ENCODE assay signal across 8 cellular contexts in genomic region chr10:87504307-87504666, GRCh38. TPM values are rescaled to one million over a fixed set of nuclear protein-coding genes. Genes with fewer than 3 reads are reported as not detected.
DNase-seq lines count a peak whose midpoint lies in the region; ATAC-seq and TF ChIP-seq lines count a peak whose summit lies in the region.

No MANE protein-coding gene starts in this region.

- peaks cover 0 to 8% of the 10 kb centered on the region in 2 donors for H3K27me3 Mint-ChIP-seq in natural killer cell treated with Interleukin-12 subunit alpha and Interleukin-12 subunit beta and Interleukin-15 and Interleukin-18, amount 100 ng/mL, for 72 hours

- peak overlapping the region; percentile 66 to 83 (median 76) for H3K9ac ChIP-seq in BLaER1 treated with 17β-estradiol and CSF1 and Interleukin-3, amounts not matched to agents 10 nM and 100 nM
- peak overlapping the region; percentile 76 for H3K9ac ChIP-seq in Loucy (ENCODE audit: low read depth, low read length, poor library complexity, severe bottlenecking)
- peak overlapping the region; percentile 67 to 84 for H3K9ac ChIP-seq in duodenal mucosa (ENCODE audit: low read depth in 1 of 2, low read length in 2 of 2)

- no peaks in the 10 kb centered on the region for H3K9me3 ChIP-seq in BLaER1 treated with 17β-estradiol and CSF1 and Interleukin-3, amounts not matched to agents 10 nM and 100 nM (replicated peaks in 1 of 11)
- H3K9me3 ChIP-seq in Loucy (ENCODE audit: insufficient read depth, low read depth, low read length) (no peaks in the 10 kb centered on the region), duodenal mucosa (ENCODE audit: control insufficient read depth in 1 of 2, low read length in 2 of 2) (no peaks in the 10 kb centered on the region)

- TF ChIP-seq CTCF in Loucy (conservative IDR thresholded peaks at IDR 0.05; ENCODE audit: low read length): no peak

- H3K36me3 ChIP-seq in BLaER1 treated with 17β-estradiol and CSF1 and Interleukin-3, amounts not matched to agents 10 nM and 100 nM: peaks cover 5 to 16% (median 7%) of the 10 kb centered on the region in 11 experiments; a peak in 18 of 22 replicates
- no peaks in the 10 kb centered on the region for H3K36me3 ChIP-seq in Loucy (ENCODE audit: insufficient read depth, low read length)
- H3K36me3 ChIP-seq in duodenal mucosa (ENCODE audit: control insufficient read depth in 1 of 2, insufficient read depth in 2 of 2, low read length in 2 of 2): peaks cover 0 to 4% of the 10 kb centered on the region in 2 donors

- H3K4me3 Mint-ChIP-seq in natural killer cell treated with Interleukin-12 subunit alpha and Interleukin-12 subunit beta and Interleukin-15 and Interleukin-18, amount 100 ng/mL, for 72 hours: peak overlapping the region; percentile 94

- peak overlapping the region; percentile 12 to 79 (median 61); a peak in 19 of 22 replicates for H3K27ac ChIP-seq in BLaER1 treated with 17β-estradiol and CSF1 and Interleukin-3, amounts not matched to agents 10 nM and 100 nM
- peak overlapping the region; percentile 48 for H3K27ac ChIP-seq in duodenal mucosa (ENCODE audit: low read depth, low read length)

- peaks cover 10 to 18% of the 10 kb centered on the region in 2 donors for H3K4me1 Mint-ChIP-seq in natural killer cell treated with Interleukin-12 subunit alpha and Interleukin-12 subunit beta and Interleukin-15 and Interleukin-18, amount 100 ng/mL, for 72 hours (ENCODE audit: low read depth in 2 of 2)

- peak overlapping the region; percentile 99 for H2AFZ ChIP-seq in Loucy (ENCODE audit: low read length)

- H3K27ac Mint-ChIP-seq in natural killer cell treated with Interleukin-12 subunit alpha and Interleukin-12 subunit beta and Interleukin-15 and Interleukin-18, amount 100 ng/mL, for 72 hours: peak overlapping the region; percentile 79 to 94

- ATAC-seq in natural killer cell treated with Interleukin-12 subunit alpha and Interleukin-12 subunit beta and Interleukin-15 and Interleukin-18, amount 100 ng/mL, for 72 hours: no peak
- ATAC-seq in HG03565 (IDR thresholded peaks at IDR 0.05; ENCODE audit: unreplicated experiment): no peak
- ATAC-seq in HG02852 (IDR thresholded peaks at IDR 0.05; ENCODE audit: unreplicated experiment): no peak
- no peak for ATAC-seq in GM18873 (IDR thresholded peaks at IDR 0.05; ENCODE audit: low FRiP score, unreplicated experiment)

- DNase-seq in natural killer cell treated with Interleukin-12 subunit alpha and Interleukin-12 subunit beta and Interleukin-15 and Interleukin-18, amount 100 ng/mL, for 72 hours (ENCODE audit: low spot score): no peak
- DNase-seq in NCI-H1417 (lab: John Stamatoyannopoulos, UW): no peak

- no peaks in the 10 kb centered on the region for H3K9me2 ChIP-seq in Loucy (replicated peaks; ENCODE audit: low read depth, low read length)

- H3K27me3 ChIP-seq in BLaER1 treated with 17β-estradiol and CSF1 and Interleukin-3, amounts not matched to agents 10 nM and 100 nM: no peaks in the 10 kb centered on the region
- H3K27me3 ChIP-seq in Loucy (ENCODE audit: insufficient read depth, low read length, poor library complexity, severe bottlenecking) (peaks cover 56% of the 10 kb centered on the region), duodenal mucosa (ENCODE audit: control insufficient read depth in 1 of 2, insufficient read depth in 2 of 2, low read length in 2 of 2) (no peaks in the 10 kb centered on the region)

- H3K4me1 ChIP-seq in BLaER1 treated with 17β-estradiol and CSF1 and Interleukin-3, amounts not matched to agents 10 nM and 100 nM: peaks cover 18 to 34% (median 25%) of the 10 kb centered on the region in 10 experiments
- H3K4me1 ChIP-seq in Loucy (ENCODE audit: insufficient read depth, low read length, poor library complexity, severe bottlenecking) (peaks cover 38% of the 10 kb centered on the region), duodenal mucosa (ENCODE audit: control insufficient read depth in 1 of 2, insufficient read depth in 2 of 2, low read length in 2 of 2) (peaks cover 19 to 36% of the 10 kb centered on the region in 2 donors)

- peaks cover 31% of the 10 kb centered on the region for H3K79me2 ChIP-seq in Loucy (ENCODE audit: insufficient read depth, low read length)

- no peaks in the 10 kb centered on the region for H3F3A ChIP-seq in Loucy (ENCODE audit: low read depth)

- peaks cover 0 to 22% (median 10%) of the 10 kb centered on the region in 11 experiments; a peak in 12 of 22 replicates for H4K20me1 ChIP-seq in BLaER1 treated with 17β-estradiol and CSF1 and Interleukin-3, amounts not matched to agents 10 nM and 100 nM
- peaks cover 26% of the 10 kb centered on the region for H4K20me1 ChIP-seq in Loucy (ENCODE audit: insufficient read depth, low read length, poor library complexity, severe bottlenecking)

- no peaks in the 10 kb centered on the region for H3K9me3 Mint-ChIP-seq in natural killer cell treated with Interleukin-12 subunit alpha and Interleukin-12 subunit beta and Interleukin-15 and Interleukin-18, amount 100 ng/mL, for 72 hours

- peak overlapping the region; percentile 68 to 96 (median 86) for H3K4me3 ChIP-seq in BLaER1 treated with 17β-estradiol and CSF1 and Interleukin-3, amounts not matched to agents 10 nM and 100 nM
- H3K4me3 ChIP-seq in Loucy (ENCODE audit: low read length, poor library complexity, severe bottlenecking) (peak overlapping the region; percentile 95), duodenal mucosa (ENCODE audit: low read depth in 1 of 2, low read length in 2 of 2) (peak overlapping the region; percentile 89 to 97)

- H3K4me2 ChIP-seq in BLaER1 treated with 17β-estradiol and CSF1 and Interleukin-3, amounts not matched to agents 10 nM and 100 nM: peak overlapping the region; percentile 78 to 98 (median 91)
- peak overlapping the region; percentile 92 for H3K4me2 ChIP-seq in Loucy (ENCODE audit: low read depth, low read length, poor library complexity, severe bottlenecking)

- peaks cover 5% of the 10 kb centered on the region for H3K36me3 Mint-ChIP-seq in natural killer cell treated with Interleukin-12 subunit alpha and Interleukin-12 subunit beta and Interleukin-15 and Interleukin-18, amount 100 ng/mL, for 72 hours

RNA-seq across cellular contexts. Expression of gene MINPP1, which starts 0.4 kb away (rescaled TPM):
- 10 to 100 TPM in 1 of 2 donors, 1 to 10 TPM in 1; 8.3 to 13.6 TPM for total RNA-seq in natural killer cell treated with Interleukin-12 subunit alpha and Interleukin-12 subunit beta and Interleukin-15 and Interleukin-18, amount 100 ng/mL, for 72 hours
